In genomic region chr16:13999895-14000425, GRCh38 we compare ENCODE assay signal across 1 cellular context.
A peak's percentile ranks its signal among the peaks of the same experiment; 100 is the strongest.
TF ChIP-seq lines count a peak whose summit lies in the region.

No MANE protein-coding gene starts in this region.

TF ChIP-seq in K562, 482 proteins besides CTCF, POLR2A, EP300 and RAD21 (continued from another document and continues in another):
- TF ChIP-seq ZNF407 (IDR thresholded peaks at IDR 0.05; ENCODE audit: low read depth) (no peak), NCOR1 (IDR thresholded peaks at IDR 0.05) (peak; percentile 79), ARID1B (IDR thresholded peaks at IDR 0.05) (peak; percentile 75), ID3 (CRISPR knock-in tag; IDR thresholded peaks at IDR 0.05) (no peak), ID3 (tag; IDR thresholded peaks at IDR 0.05) (peak; percentile 98), CBFA2T2 (conservative IDR thresholded peaks at IDR 0.05) (peak; percentile 56), SMAD4 (CRISPR knock-in tag; conservative IDR thresholded peaks at IDR 0.05) (peak; percentile 67), PHF21A (IDR thresholded peaks at IDR 0.05; ENCODE audit: borderline replicate concordance, low read depth) (no peak), CBFA2T3 (IDR thresholded peaks at IDR 0.05) (peak; percentile 77), XRCC4 (IDR thresholded peaks at IDR 0.05; ENCODE audit: extremely low read depth, insufficient read depth, insufficient read length) (no peak), PRPF4 (IDR thresholded peaks at IDR 0.05; ENCODE audit: insufficient read depth, low read depth, low read length, poor library complexity, severe bottlenecking) (no peak), CTCFL (IDR thresholded peaks at IDR 0.05; ENCODE audit: borderline replicate concordance, insufficient read depth, low read depth, low read length, poor library complexity, severe bottlenecking) (no peak), SIX5 (IDR thresholded peaks at IDR 0.05; ENCODE audit: borderline replicate concordance in 1 of 2, insufficient read depth in 1 of 2, low read depth in 1 of 2, low read length in 2 of 2) (no peak), ZEB2 (IDR thresholded peaks at IDR 0.05) (no peak), CXXC5 (CRISPR knock-in tag; IDR thresholded peaks at IDR 0.05) (peak; percentile 39; the same call in 1 of the 2 replicates), NBN (IDR thresholded peaks at IDR 0.05; ENCODE audit: low read depth) (peak; percentile 40; the same call in 1 of the 2 replicates), HDAC1 (IDR thresholded peaks at IDR 0.05) (0 out of 4 replicates have a peak, but pooled peaks of 1 of the 2 experiments have one; percentile 41), AFF4 (CRISPR knock-in tag; IDR thresholded peaks at IDR 0.05) (no peak), KLF16 (IDR thresholded peaks at IDR 0.05) (peak; percentile 30; the same call in 1 of the 2 replicates), TAL1 (IDR thresholded peaks at IDR 0.05) (peak; percentile 46; the same call in 1 of the 2 replicates), ZNF398 (CRISPR knock-in tag; IDR thresholded peaks at IDR 0.05) (no peak), CREB1 (IDR thresholded peaks at IDR 0.05) (no peak), CREB1 (CRISPR knock-in tag; IDR thresholded peaks at IDR 0.05) (no peak), RNF219 (CRISPR knock-in tag; IDR thresholded peaks at IDR 0.05) (no peak), GATAD2A (IDR thresholded peaks at IDR 0.05) (no peak), NEUROD1 (IDR thresholded peaks at IDR 0.05; ENCODE audit: borderline replicate concordance, low read depth, low read length, partially characterized antibody) (peak; percentile 46)
